Comparison of ENCODE assay signal across 14 cellular contexts in the genomic region with DNA sequence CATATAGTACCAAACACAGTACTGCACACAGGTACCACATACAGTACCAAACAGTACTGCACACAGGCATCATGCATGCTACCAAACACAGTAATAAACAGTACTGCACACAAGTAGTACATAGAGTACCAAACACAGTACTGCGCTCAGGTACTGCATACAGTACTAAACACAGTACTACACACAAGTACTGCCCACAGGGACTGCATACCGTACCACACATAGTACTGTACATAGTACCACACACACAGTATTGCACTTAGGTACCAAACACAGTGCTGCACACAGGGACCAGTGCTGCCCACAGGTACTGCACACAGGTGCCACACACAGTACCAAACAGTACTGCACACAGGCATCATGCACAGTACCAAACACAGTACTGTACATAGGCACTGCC.
DNase-seq lines count a peak whose midpoint lies in the region; ATAC-seq lines count a peak whose summit lies in the region.
"Had no signal": no experiment of that assay in that cellular context is flagged by ENCODE, and none has a peak within 500 bp of the region (broad histone marks: within the 10 kb centered on the region; RNA-seq: fewer than 3 reads in every experiment).

No MANE protein-coding gene starts in this region.

- H3K4ac ChIP-seq in mesenchymal stem cell (ENCODE audit: low read depth in 1 of 2, low read length in 2 of 2) = no peak overlapping the region
- no peak overlapping the region for H3K4ac ChIP-seq in trophoblast cell (ENCODE audit: low read depth, low read length)

- H3K27me3 ChIP-seq in right cardiac atrium (ENCODE audit: control insufficient read depth, insufficient read depth) (no peaks in the 10 kb centered on the region), mesenchymal stem cell (ENCODE audit: control insufficient read depth in 1 of 2, insufficient read depth in 1 of 2, low read length in 2 of 2) (no peaks in the 10 kb centered on the region), trophoblast cell (ENCODE audit: insufficient read depth, low read length) (no peaks in the 10 kb centered on the region), aorta (ENCODE audit: control insufficient read depth in 1 of 2, insufficient read depth in 2 of 2, low read length in 1 of 2) (no peaks in the 10 kb centered on the region)

- H3K27ac ChIP-seq in right cardiac atrium (ENCODE audit: low read length) = no peak overlapping the region
- H3K27ac ChIP-seq in mesenchymal stem cell (ENCODE audit: low read length, poor library complexity, severe bottlenecking) = no peak overlapping the region
- no peak overlapping the region for H3K27ac ChIP-seq in trophoblast cell (ENCODE audit: low read depth, low read length)
- H3K27ac ChIP-seq in aorta (ENCODE audit: low read depth in 1 of 2, low read length in 2 of 2) = no peak overlapping the region

- no peak for DNase-seq in right cardiac atrium
- DNase-seq in left cardiac atrium = no peak
- no peak for DNase-seq in mesenchymal stem cell
- DNase-seq in trophoblast cell = no peak
- no peak for DNase-seq in aorta
- DNase-seq in HPDE6-E6E7 (ENCODE audit: extremely low spot score) = no peak
- DNase-seq: C1 segment of cervical spinal cord; Calu3; CD4-positive, alpha-beta T cell; DMS 273 treated with DMSO at 0.1 percent for 48 hours; HCEC 1CT; HFFc6 had no signal

- no peak overlapping the region for H2AK5ac ChIP-seq in mesenchymal stem cell (ENCODE audit: low read length, severe bottlenecking)
- H2AK5ac ChIP-seq in trophoblast cell (ENCODE audit: low read length) = no peak overlapping the region

- H3K4me3 ChIP-seq in right cardiac atrium (ENCODE audit: low read length) (no peak overlapping the region), mesenchymal stem cell (ENCODE audit: insufficient read depth in 1 of 2, low read depth in 1 of 2, low read length in 2 of 2) (no peak overlapping the region), trophoblast cell (ENCODE audit: low read depth, low read length) (peak overlapping the region; percentile 54), aorta (ENCODE audit: low read length in 2 of 2) (no peak overlapping the region)

- WGBS in right cardiac atrium = over 99% methylated on average over 2 of the region's 2 CpGs
- WGBS in mesenchymal stem cell = over 99% methylated on average over 2 of the region's 2 CpGs
- no CpG with 5 or more reads among the region's 2 CpGs for WGBS in trophoblast cell (ENCODE audit: extremely low coverage, insufficient coverage, insufficient read length)
- 95 to 98% methylated on average over 2 of the region's 2 CpGs for WGBS in aorta, 2 donors

- no peak overlapping the region for H3K9ac ChIP-seq in mesenchymal stem cell (ENCODE audit: low read length)
- peak overlapping the region; percentile 53 for H3K9ac ChIP-seq in trophoblast cell (ENCODE audit: low read length)

- no peak overlapping the region for H2BK15ac ChIP-seq in mesenchymal stem cell (ENCODE audit: low read depth, poor library complexity, severe bottlenecking)

- H3K4me2 ChIP-seq in mesenchymal stem cell (ENCODE audit: low read length, poor library complexity, severe bottlenecking) (no peak overlapping the region), trophoblast cell (ENCODE audit: low read length) (no peak overlapping the region)

- H4K8ac ChIP-seq in mesenchymal stem cell (ENCODE audit: low read length) (no peak overlapping the region), trophoblast cell (ENCODE audit: low read depth, low read length) (no peak overlapping the region)

- no peak overlapping the region for H3K14ac ChIP-seq in mesenchymal stem cell (ENCODE audit: low read length in 2 of 2)
- no peak overlapping the region for H3K14ac ChIP-seq in trophoblast cell (ENCODE audit: low read length)

- H3K4me1 ChIP-seq in right cardiac atrium (ENCODE audit: control insufficient read depth, insufficient read depth, low read length) = no peaks in the 10 kb centered on the region
- H3K4me1 ChIP-seq in mesenchymal stem cell (ENCODE audit: control insufficient read depth, insufficient read depth, low read depth, low read length) = peaks cover 2% of the 10 kb centered on the region
- no peaks in the 10 kb centered on the region for H3K4me1 ChIP-seq in trophoblast cell (ENCODE audit: control insufficient read depth in 1 of 2, insufficient read depth in 2 of 2, low read length in 2 of 2)
- H3K4me1 ChIP-seq in aorta (ENCODE audit: control insufficient read depth in 1 of 2, insufficient read depth in 2 of 2, low read length in 2 of 2) = no peaks in the 10 kb centered on the region

- H3K36me3 ChIP-seq in mesenchymal stem cell (ENCODE audit: control insufficient read depth in 1 of 2, insufficient read depth in 2 of 2, low read depth in 1 of 2, low read length in 2 of 2) = peaks cover 39 to 78% of the 10 kb centered on the region in 2 experiments
- peaks cover 31 to 35% of the 10 kb centered on the region in 2 experiments for H3K36me3 ChIP-seq in trophoblast cell (ENCODE audit: control insufficient read depth in 1 of 2, insufficient read depth in 2 of 2, low read length in 2 of 2)
- peaks cover 0 to 30% of the 10 kb centered on the region in 2 donors for H3K36me3 ChIP-seq in aorta (ENCODE audit: control insufficient read depth in 1 of 2, insufficient read depth in 2 of 2, low read length in 1 of 2)

- H3K9me3 ChIP-seq in right cardiac atrium (ENCODE audit: control insufficient read depth, low read length) = no peaks in the 10 kb centered on the region
- no peaks in the 10 kb centered on the region for H3K9me3 ChIP-seq in mesenchymal stem cell (ENCODE audit: control insufficient read depth, low read length)
- peaks cover 23% of the 10 kb centered on the region for H3K9me3 ChIP-seq in trophoblast cell (ENCODE audit: insufficient read depth, low read depth, low read length)
- peaks cover 2% of the 10 kb centered on the region for H3K9me3 ChIP-seq in aorta (ENCODE audit: control insufficient read depth, low read length)

- peak; percentile 16 to 40 for ATAC-seq in right cardiac atrium
- no peak for ATAC-seq in left cardiac atrium
- ATAC-seq in aorta (ENCODE audit: low FRiP score) = peak; percentile 11
- no peak for ATAC-seq in GM18502 (IDR thresholded peaks at IDR 0.05; ENCODE audit: poor library complexity, unreplicated experiment)
- ATAC-seq in HG02610 (IDR thresholded peaks at IDR 0.05; ENCODE audit: unreplicated experiment) = no peak

- H3K79me1 ChIP-seq in mesenchymal stem cell (replicated peaks; ENCODE audit: low read length, poor library complexity, severe bottlenecking) (peaks cover 9% of the 10 kb centered on the region), trophoblast cell (ENCODE audit: low read length) (no peaks in the 10 kb centered on the region)

- H2AFZ ChIP-seq in mesenchymal stem cell (ENCODE audit: low read depth, low read length) (no peak overlapping the region), trophoblast cell (ENCODE audit: insufficient read depth, low read length, poor library complexity) (no peak overlapping the region)

- H2BK120ac ChIP-seq in mesenchymal stem cell (ENCODE audit: low read depth, low read length) (no peak overlapping the region), trophoblast cell (ENCODE audit: insufficient read depth, low read length, poor library complexity) (no peak overlapping the region)

- H4K91ac ChIP-seq in mesenchymal stem cell (ENCODE audit: low read length) (peak overlapping the region; percentile 29), trophoblast cell (ENCODE audit: low read depth, low read length) (no peak overlapping the region)

- H3K23ac ChIP-seq in mesenchymal stem cell (ENCODE audit: low read length in 2 of 2) (no peak overlapping the region), trophoblast cell (ENCODE audit: low read length) (no peak overlapping the region)

- H2BK5ac ChIP-seq in mesenchymal stem cell (ENCODE audit: low read depth, low read length, poor library complexity, severe bottlenecking) (no peak overlapping the region), trophoblast cell (ENCODE audit: low read depth, low read length, poor library complexity) (no peak overlapping the region)

- no peaks in the 10 kb centered on the region for H3K79me2 ChIP-seq in trophoblast cell (ENCODE audit: control insufficient read depth, insufficient read depth, low read length, poor library complexity)

- no peak overlapping the region for H3K18ac ChIP-seq in mesenchymal stem cell (ENCODE audit: low read depth in 1 of 2, low read length in 2 of 2)
- no peak overlapping the region for H3K18ac ChIP-seq in trophoblast cell (ENCODE audit: low read length)

- intact Hi-C loops in right cardiac atrium (cut with DNase I) = no loop called here
- intact Hi-C loops in left cardiac atrium (cut with DNase I) = no loop called here
- intact Hi-C loops in aorta (cut with DNase I) = no loop called here

- no peak overlapping the region for H4K12ac ChIP-seq in trophoblast cell (ENCODE audit: low read depth, low read length)

- no peak overlapping the region for H2BK12ac ChIP-seq in mesenchymal stem cell (ENCODE audit: low read length in 2 of 2)
- H2BK12ac ChIP-seq in trophoblast cell (ENCODE audit: low read length) = no peak overlapping the region

Comparison
In these comparisons a context has a peak if more than half of its experiments do, and no peak if none do; other contexts are left out.
1. ATAC-seq: peak in right cardiac atrium (2 of 2) and aorta (single experiment); none in left cardiac atrium (0 of 2), GM18502 (single experiment) and HG02610 (single experiment).